Comparison of ENCODE assay signal across 9 cellular contexts in the genomic region with DNA sequence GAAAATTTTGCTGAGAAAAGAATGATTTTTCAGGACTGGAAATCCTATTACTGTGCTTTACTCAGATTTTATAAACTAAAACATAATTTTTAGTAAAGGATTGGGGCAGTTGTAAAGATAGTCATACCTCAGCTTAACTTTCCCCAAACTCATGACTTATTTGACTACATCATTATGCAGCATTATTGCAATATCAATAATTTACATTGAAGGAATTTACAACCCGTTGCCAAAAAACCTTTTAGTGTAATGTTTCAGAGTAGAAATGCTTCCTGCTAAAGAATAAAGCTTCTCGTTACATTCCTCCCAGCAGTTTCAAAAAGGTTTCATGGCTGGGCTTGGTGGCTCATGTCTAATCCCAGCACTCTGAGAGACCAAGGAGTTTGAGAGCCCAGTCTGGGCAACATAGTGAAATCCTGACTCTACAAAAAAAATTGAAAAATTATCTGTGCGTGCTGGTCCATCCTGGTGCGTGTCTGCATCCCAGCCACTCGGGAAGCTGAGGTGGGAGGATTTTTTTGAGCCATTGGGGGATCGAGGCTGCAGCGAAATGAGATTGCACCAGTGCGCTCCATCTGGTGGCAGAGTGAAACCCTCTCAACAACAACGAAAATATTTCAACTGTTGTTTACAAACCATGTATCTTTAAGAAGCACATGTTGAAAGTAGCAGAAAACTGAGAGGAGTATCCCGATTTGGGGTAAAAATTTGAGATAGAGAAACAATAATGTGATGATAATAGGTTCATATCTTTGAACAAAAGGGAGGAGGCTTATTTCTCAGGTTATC. TPM values are rescaled to one million over a fixed set of nuclear protein-coding genes. Genes with fewer than 3 reads are reported as not detected.
A peak's percentile ranks its signal among the peaks of the same experiment; 100 is the strongest.
DNase-seq lines count a peak whose midpoint lies in the region; ATAC-seq and TF ChIP-seq lines count a peak whose summit lies in the region.
"Had no signal": no experiment of that assay in that cellular context is flagged by ENCODE, and none has a peak within 500 bp of the region (broad histone marks: within the 10 kb centered on the region; RNA-seq: fewer than 3 reads in every experiment).

No MANE protein-coding gene starts in this region.

- peak overlapping the region; percentile 14 for H3K4me3 ChIP-seq in ectodermal cell (ENCODE audit: insufficient read depth, low read depth, low read length)
- H3K4me3 ChIP-seq: SJSA1 had no signal

- in situ Hi-C loops in GM13976 (cut with MboI; ENCODE audit: low sequenced_read_pairs, unreplicated experiment): loop anchor here (10.0 kb wide), 1 partner anchor 194 kb away; no protein-coding TSS in a partner anchor

- peak overlapping the region; percentile 4 for H3K27ac ChIP-seq in ectodermal cell (ENCODE audit: insufficient read depth, low read depth, low read length, poor library complexity, severe bottlenecking)
- H3K27ac ChIP-seq: SJSA1 had no signal

- H3K36me3 Mint-ChIP-seq in T-cell (peaks cover 1% of the 10 kb centered on the region), naive B cell (no peaks in the 10 kb centered on the region)

- H3K27ac Mint-ChIP-seq in T-cell (peak overlapping the region; percentile 25 to 39), naive B cell (peak overlapping the region in 5 of 6 donors; percentile 4 to 81 (median 30))

- ATAC-seq in T-cell (replicated peaks in 1 of 4) (no peak), naive B cell (ENCODE audit: low read depth in 2 of 2) (no peak), GM19467 (IDR thresholded peaks at IDR 0.05; ENCODE audit: unreplicated experiment) (no peak)

- H3K4me1 Mint-ChIP-seq in T-cell (peaks cover 73 to 81% (median 74%) of the 10 kb centered on the region in 3 donors), naive B cell (peaks cover 58 to 78% (median 70%) of the 10 kb centered on the region in 3 donors)

- no peaks in the 10 kb centered on the region for H3K36me3 ChIP-seq in ectodermal cell (ENCODE audit: control insufficient read depth, insufficient read depth, low read length)

- WGBS in ectodermal cell, 2 experiments: 18 to 31% methylated on average over 8 to 9 of the region's 10 CpGs

- DNase-seq in Ammon's horn (ENCODE audit: low spot score) (peak; percentile 75), GM13976 (ENCODE audit: low spot score) (peak; percentile 35), T-cell (peak in 23 of 34 experiments; percentile 8 to 39 (median 18)), naive B cell (no peak), HK-2 (ENCODE audit: unreplicated experiment) (no peak), GM19238 (ENCODE audit: insufficient read length, low spot score) (no peak)

- H3K4me3 Mint-ChIP-seq in T-cell (peak overlapping the region; percentile 97 to 99 (median 98)), naive B cell (peak overlapping the region in 7 of 8 donors; percentile 56 to 97 (median 71))

- peak; percentile 51 for TF ChIP-seq CTCF in GM13976 (IDR thresholded peaks at IDR 0.05; ENCODE audit: borderline replicate concordance, control extremely low read depth, extremely low read depth, insufficient read depth, missing control alignments)

- H3K27me3 ChIP-seq in ectodermal cell (ENCODE audit: control insufficient read depth, insufficient read depth, low read length, poor library complexity, severe bottlenecking): no peaks in the 10 kb centered on the region
- H3K27me3 ChIP-seq: SJSA1 had no signal

- H3K27me3 Mint-ChIP-seq in T-cell (no peaks in the 10 kb centered on the region), naive B cell (no peaks in the 10 kb centered on the region)

- CTCF ChIA-PET in T-cell (lab: Charles Lee): interaction anchor here (0.6 to 4.9 kb wide), 18 partner anchors 12 to 377 kb away, joined by 3 to 63 read pairs (median 4); a partner anchor contains a TSS

- POLR2A ChIA-PET in T-cell (lab: Charles Lee): interaction anchor here (0.6 to 8.1 kb wide), 9 partner anchors 12 to 197 kb away, joined by 3 to 311 read pairs (median 4); a partner anchor contains a TSS

- H3K9me3 ChIP-seq in ectodermal cell (ENCODE audit: control insufficient read depth, low read length): no peaks in the 10 kb centered on the region
- H3K9me3 ChIP-seq: SJSA1 had no signal

- H3K9me3 Mint-ChIP-seq in T-cell (no peaks in the 10 kb centered on the region), naive B cell (no peaks in the 10 kb centered on the region)

- H3K4me1 ChIP-seq in ectodermal cell (ENCODE audit: control insufficient read depth, insufficient read depth, low read length): peaks cover 16% of the 10 kb centered on the region

RNA-seq across cellular contexts. Expression of a gene that starts 4.4 kb away (rescaled TPM):
- 100 to 1,000 TPM in 2 of 5 donors, 10 to 100 TPM in 3; 54.8 to 117 (median 57.6) TPM for total RNA-seq in T-cell
- polyA plus RNA-seq in ectodermal cell (2013, experiment 1 of 4): 84.1 TPM
- 82.8 TPM for polyA plus RNA-seq in ectodermal cell (2013, experiment 2 of 4)
- 63.2 TPM for polyA plus RNA-seq in ectodermal cell (2013, experiment 3 of 4)
- polyA plus RNA-seq in ectodermal cell (2013, experiment 4 of 4): 67.5 TPM
- polyA plus RNA-seq in naive B cell (ENCODE audit: low read depth in 6 of 6): 10 to 100 TPM; 51.3 to 87.5 (median 66.3) TPM

Comparison
In these comparisons a context has a peak if more than half of its experiments do, and no peak if none do; other contexts are left out.
1. DNase-seq: peak in Ammon's horn (single experiment), GM13976 (single experiment) and T-cell (23 of 34); none in naive B cell (single experiment), HK-2 (single experiment) and GM19238 (single experiment).